In the genomic region with DNA sequence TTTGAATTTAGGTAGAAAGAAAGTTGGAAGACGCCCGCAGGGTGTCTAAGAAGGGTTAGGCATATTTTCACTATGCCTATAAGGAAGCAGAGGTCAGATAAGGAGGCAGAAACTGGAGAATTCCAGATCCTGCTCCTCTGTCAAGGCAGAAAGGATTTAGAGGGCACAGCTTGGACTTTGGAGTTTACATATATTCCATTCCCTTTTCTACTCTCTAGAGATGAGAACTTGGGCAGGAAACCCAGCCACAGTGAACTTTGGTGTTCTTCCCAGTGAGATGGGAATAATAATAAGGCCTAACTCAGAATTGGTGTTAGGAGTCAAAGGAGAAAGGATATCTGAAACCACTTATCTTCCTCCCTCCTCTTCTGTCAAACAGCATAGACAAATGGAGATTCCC, we compare ENCODE assay signal across 22 cellular contexts.
"Had no signal": no experiment of that assay in that cellular context is flagged by ENCODE, and none has a peak within 500 bp of the region (broad histone marks: within the 10 kb centered on the region; RNA-seq: fewer than 3 reads in every experiment).

No MANE protein-coding gene starts in this region.

- FAIRE-seq: colon, endothelial cell of umbilical vein, frontal cortex, islet of Langerhans, keratinocyte had no signal

- H3K9me3 Mint-ChIP-seq: dendritic cell treated with granulocyte-macrophage colony-stimulating factor and Interleukin-4, amounts not matched to agents 40 ng/mL and 50 ng/mL, for 4 days; effector memory CD8-positive, alpha-beta T cell; mesothelial cell of epicardium had no signal

- H3K9me3 ChIP-seq: esophagus muscularis mucosa, gastroesophageal sphincter, heart left ventricle, left lung, lower lobe of right lung, mucosa of descending colon had no signal

- H3K4me1 ChIP-seq: foreskin keratinocyte had no signal

- H3K27ac ChIP-seq: esophagus muscularis mucosa, foreskin keratinocyte, gastroesophageal sphincter, heart left ventricle, left lung, lower lobe of right lung had no signal

- H3K36me3 Mint-ChIP-seq: mesothelial cell of epicardium, naive B cell had no signal

- DNase-seq: cortex of kidney; effector CD8-positive, alpha-beta T cell; effector memory CD8-positive, alpha-beta T cell; foreskin keratinocyte; heart left ventricle; hippocampal formation; left cardiac atrium; left lung; left ventricle myocardium superior; lower lobe of right lung; mesenchymal stem cell; mucosa of descending colon; naive B cell had no signal

- H3K4me3 Mint-ChIP-seq: dendritic cell treated with granulocyte-macrophage colony-stimulating factor and Interleukin-4, amounts not matched to agents 40 ng/mL and 50 ng/mL, for 4 days; effector memory CD8-positive, alpha-beta T cell; mesothelial cell of epicardium; naive B cell had no signal

- ATAC-seq: effector memory CD8-positive, alpha-beta T cell; foreskin keratinocyte; gastroesophageal sphincter; heart left ventricle; left cardiac atrium; left lung; left ventricle myocardium superior; lower lobe of right lung; mucosa of descending colon had no signal

- H3K27ac Mint-ChIP-seq: dendritic cell treated with granulocyte-macrophage colony-stimulating factor and Interleukin-4, amounts not matched to agents 40 ng/mL and 50 ng/mL, for 4 days; effector memory CD8-positive, alpha-beta T cell; mesothelial cell of epicardium; naive B cell had no signal

- H3K27me3 ChIP-seq: foreskin keratinocyte, gastroesophageal sphincter, left lung had no signal

- H3K4me3 ChIP-seq: esophagus muscularis mucosa, gastroesophageal sphincter, heart left ventricle, left lung, lower lobe of right lung, mucosa of descending colon had no signal

- H3K36me3 ChIP-seq: esophagus muscularis mucosa, gastroesophageal sphincter, heart left ventricle, left lung, lower lobe of right lung had no signal
